Comparison of ENCODE assay signal across 8 cellular contexts in genomic region chr20:62406635-62407176, GRCh38. TPM values are rescaled to one million over a fixed set of nuclear protein-coding genes. Genes with fewer than 3 reads are reported as not detected.
A peak's percentile ranks its signal among the peaks of the same experiment; 100 is the strongest.
DNase-seq lines count a peak whose midpoint lies in the region; ATAC-seq and TF ChIP-seq lines count a peak whose summit lies in the region.

No MANE protein-coding gene starts in this region.

- peaks cover 8% of the 10 kb centered on the region; the same call in 1 of the 2 replicates for H3K27me3 ChIP-seq in HUES64 (ENCODE audit: insufficient read depth, low read length)
- no peaks in the 10 kb centered on the region for H3K27me3 ChIP-seq in dorsolateral prefrontal cortex

- peaks cover 11% of the 10 kb centered on the region for H3K4me1 Mint-ChIP-seq in neural crest cell

- H3K36me3 ChIP-seq in HUES64 (ENCODE audit: insufficient read depth, low read length) = no peaks in the 10 kb centered on the region

- H3K36me3 Mint-ChIP-seq in neural crest cell (ENCODE audit: low read depth) = no peaks in the 10 kb centered on the region

- peaks cover 5% of the 10 kb centered on the region for H3K27me3 Mint-ChIP-seq in neural crest cell (ENCODE audit: low read depth)

- no peaks in the 10 kb centered on the region for H3K4me1 ChIP-seq in HUES64 (ENCODE audit: insufficient read depth, low read length)

- no peaks in the 10 kb centered on the region for H3K9me3 Mint-ChIP-seq in neural crest cell

- intact Hi-C loops in dorsolateral prefrontal cortex (cut with DNase I) = loop anchor here (2.0 to 5.0 kb wide), 4 partner anchors 102 to 391 kb away; partner anchors contain the start of genes MRGBP (in 1 of the 2) and TAF4 (in 1 of the 2)

- TF ChIP-seq CTCF in dorsolateral prefrontal cortex (IDR thresholded peaks at IDR 0.05 in 54 of 56, conservative IDR thresholded peaks at IDR 0.05 in 2 of 56; ENCODE audit: low read depth in 1 of 56, partially characterized antibody in 56 of 56) (no peak), neural crest cell (conservative IDR thresholded peaks at IDR 0.05) (no peak)

- H3K4me3 ChIP-seq in HUES64 (ENCODE audit: low read length) = peak overlapping the region; percentile 55
- H3K4me3 ChIP-seq in dorsolateral prefrontal cortex = peak overlapping the region; percentile 52 to 85 (median 71)

- H3K27ac ChIP-seq in HUES64 (ENCODE audit: low read depth, low read length) (no peak overlapping the region), dorsolateral prefrontal cortex (peak overlapping the region in 15 of 59 donors; percentile 11 to 84 (median 48))

- peak; percentile 12 for ATAC-seq in GM19351 (IDR thresholded peaks at IDR 0.05; ENCODE audit: unreplicated experiment)
- ATAC-seq in GM19467 (IDR thresholded peaks at IDR 0.05; ENCODE audit: unreplicated experiment) = no peak

- no peak overlapping the region for H3K27ac Mint-ChIP-seq in neural crest cell (ENCODE audit: unreplicated experiment)

- 2% methylated on average over 42 of the region's 42 CpGs for WGBS in HUES64

- H3K9ac ChIP-seq in HUES64 (ENCODE audit: low read depth, low read length) = peak overlapping the region; percentile 58

- H3K4me3 Mint-ChIP-seq in neural crest cell = peak overlapping the region; percentile 88

- no peaks in the 10 kb centered on the region for H3K9me3 ChIP-seq in HUES64 (ENCODE audit: insufficient read depth, low read depth, low read length)

- DNase-seq in dorsolateral prefrontal cortex = peak in 1 of 10 donors; percentile 17
- DNase-seq in neural crest cell (ENCODE audit: low read depth, low spot score) = no peak
- DNase-seq in foreskin melanocyte = no peak
- no peak for DNase-seq in OCI-M1 (lab: John Stamatoyannopoulos, UW)
- DNase-seq in activated CD4-positive, alpha-beta T cell treated with anti-CD3 and anti-CD28 coated beads for 1 hour = no peak

RNA-seq across cellular contexts. Expression of gene CABLES2, which starts 0.4 kb away (rescaled TPM):
- polyA plus RNA-seq in HUES64 (2013, experiment 1 of 2) = 8.8 TPM
- 9.9 TPM for polyA plus RNA-seq in HUES64 (2013, experiment 2 of 2)
- total RNA-seq in dorsolateral prefrontal cortex = 10 to 100 TPM in 99 of 120 experiments, 1 to 10 TPM in 21; 7.0 to 18.7 (median 11.9) TPM
- total RNA-seq in neural crest cell = 25.2 and 26.6 TPM in 2 replicates

RNA-seq across cellular contexts. Expression of gene RPS21, which starts 19.8 kb away (rescaled TPM):
- 1,380 TPM for polyA plus RNA-seq in HUES64 (2013, experiment 1 of 2)
- polyA plus RNA-seq in HUES64 (2013, experiment 2 of 2) = 1,333 TPM
- total RNA-seq in dorsolateral prefrontal cortex (100 to 1,000 TPM; 411 to 983 (median 581) TPM), neural crest cell (1,298 and 1,312 TPM in 2 replicates)

RNA-seq across cellular contexts. Expression of gene RBBP8NL, which starts 20.6 kb away (rescaled TPM):
- 0.10 TPM for polyA plus RNA-seq in HUES64 (2013, experiment 1 of 2)
- polyA plus RNA-seq in HUES64 (2013, experiment 2 of 2) = 0.25 TPM
- 1 to 10 TPM in 4 of 120 experiments, under 1 TPM in 56, not detected in 60; 0.14 to 1.7 (median 0.29) TPM for total RNA-seq in dorsolateral prefrontal cortex
- not detected in 2 replicates for total RNA-seq in neural crest cell

RNA-seq across cellular contexts. Expression of gene LAMA5, which starts 39.6 kb away (rescaled TPM):
- 53.2 TPM for polyA plus RNA-seq in HUES64 (2013, experiment 1 of 2)
- 64.5 TPM for polyA plus RNA-seq in HUES64 (2013, experiment 2 of 2)
- total RNA-seq in dorsolateral prefrontal cortex (100 to 1,000 TPM in 30 of 120 experiments, 10 to 100 TPM in 90; 31.1 to 179 (median 80.7) TPM), neural crest cell (35.0 and 38.8 TPM in 2 replicates)
